In the genomic region with DNA sequence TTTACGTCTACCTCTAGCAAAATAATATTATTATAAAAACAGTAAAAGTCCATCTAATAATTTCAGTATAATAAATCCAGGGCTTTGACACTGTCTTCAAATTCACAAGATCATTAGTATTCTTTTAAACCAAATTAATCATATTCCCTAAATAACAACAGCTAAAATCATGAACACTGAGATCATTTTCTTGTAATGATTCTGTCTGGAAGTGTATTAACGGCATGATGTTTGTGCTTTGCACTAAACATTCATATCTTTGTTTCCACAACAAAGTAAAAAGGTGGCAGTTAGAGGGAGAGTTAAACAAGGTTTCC, we compare ENCODE assay signal across 7 cellular contexts. TPM values are rescaled to one million over a fixed set of nuclear protein-coding genes. Genes with fewer than 3 reads are reported as not detected.
DNase-seq lines count a peak whose midpoint lies in the region; ATAC-seq and TF ChIP-seq lines count a peak whose summit lies in the region.

No MANE protein-coding gene starts in this region.

- DNase-seq in HFFc6 (no peak), NCI-H82 treated with DMSO at 0.1 percent for 48 hours (lab: John Stamatoyannopoulos, UW; ENCODE audit: unreplicated experiment) (no peak), head of caudate nucleus (no peak), amygdala (lab: John Stamatoyannopoulos, UW) (no peak)
- DNase-seq in stimulated activated naive B cell treated with anti-CD40 and anti-IgM and Interleukin-4, amounts not matched to agents 10 μg/mL and 1 μg/mL and 100 μg/mL, for 72 hours = no peak

- H3K4me1 Mint-ChIP-seq in HFFc6 (ENCODE audit: low read depth) = peaks cover 53% of the 10 kb centered on the region
- peaks cover 73% of the 10 kb centered on the region for H3K4me1 Mint-ChIP-seq in activated naive CD8-positive, alpha-beta T cell (ENCODE audit: low read depth)
- H3K4me1 Mint-ChIP-seq in stimulated activated naive B cell treated with anti-CD40 and anti-IgM and Interleukin-4, amounts not matched to agents 10 μg/mL and 1 μg/mL and 100 μg/mL, for 72 hours = peaks cover 18 to 41% of the 10 kb centered on the region in 2 donors

- H3K27me3 Mint-ChIP-seq in HFFc6 (ENCODE audit: insufficient read depth) = no peaks in the 10 kb centered on the region
- no peaks in the 10 kb centered on the region for H3K27me3 Mint-ChIP-seq in activated naive CD8-positive, alpha-beta T cell
- no peaks in the 10 kb centered on the region for H3K27me3 Mint-ChIP-seq in stimulated activated naive B cell treated with anti-CD40 and anti-IgM and Interleukin-4, amounts not matched to agents 10 μg/mL and 1 μg/mL and 100 μg/mL, for 72 hours

- no peak for ATAC-seq in stimulated activated naive B cell treated with anti-CD40 and anti-IgM and Interleukin-4, amounts not matched to agents 10 μg/mL and 1 μg/mL and 100 μg/mL, for 72 hours (replicated peaks)

- peak overlapping the region; percentile 79 for H3K4me3 Mint-ChIP-seq in HFFc6
- H3K4me3 Mint-ChIP-seq in activated naive CD8-positive, alpha-beta T cell = peak overlapping the region; percentile 98
- peak overlapping the region; percentile 87 to 88 for H3K4me3 Mint-ChIP-seq in stimulated activated naive B cell treated with anti-CD40 and anti-IgM and Interleukin-4, amounts not matched to agents 10 μg/mL and 1 μg/mL and 100 μg/mL, for 72 hours

- H3K4me3 ChIP-seq in iPS-20b (ENCODE audit: low read length) = peak overlapping the region; percentile 62

- intact Hi-C loops in head of caudate nucleus (cut with DNase I) = no loop called here

- H3K36me3 ChIP-seq in iPS-20b (ENCODE audit: insufficient read depth, low read depth, low read length) = no peaks in the 10 kb centered on the region

- TF ChIP-seq CTCF in HFFc6 (IDR thresholded peaks at IDR 0.05) = no peak

- no peak overlapping the region for H3K27ac ChIP-seq in iPS-20b (ENCODE audit: low read length)

- H3K9me3 Mint-ChIP-seq in HFFc6 = no peaks in the 10 kb centered on the region
- H3K9me3 Mint-ChIP-seq in activated naive CD8-positive, alpha-beta T cell (ENCODE audit: low read depth) = no peaks in the 10 kb centered on the region
- no peaks in the 10 kb centered on the region for H3K9me3 Mint-ChIP-seq in stimulated activated naive B cell treated with anti-CD40 and anti-IgM and Interleukin-4, amounts not matched to agents 10 μg/mL and 1 μg/mL and 100 μg/mL, for 72 hours

- H3K27me3 ChIP-seq in iPS-20b (ENCODE audit: insufficient read depth, low read length) = peaks cover 36% of the 10 kb centered on the region

- H3K9ac ChIP-seq in iPS-20b (ENCODE audit: low read depth, low read length) = peak overlapping the region; percentile 67; the same call in 1 of the 2 replicates

- H3K9me3 ChIP-seq in iPS-20b (ENCODE audit: insufficient read depth, low read depth, low read length) = no peaks in the 10 kb centered on the region

- H3K36me3 Mint-ChIP-seq in HFFc6 (ENCODE audit: low read depth) = no peaks in the 10 kb centered on the region
- H3K36me3 Mint-ChIP-seq in activated naive CD8-positive, alpha-beta T cell = peaks cover 2% of the 10 kb centered on the region
- H3K36me3 Mint-ChIP-seq in stimulated activated naive B cell treated with anti-CD40 and anti-IgM and Interleukin-4, amounts not matched to agents 10 μg/mL and 1 μg/mL and 100 μg/mL, for 72 hours = peaks cover 0 to 3% of the 10 kb centered on the region in 2 donors

- H3K4me1 ChIP-seq in iPS-20b (ENCODE audit: insufficient read depth, low read length) = peaks cover 7% of the 10 kb centered on the region; the same call in 1 of the 2 replicates

- H3K27ac Mint-ChIP-seq in HFFc6 = peak overlapping the region; percentile 94
- peak overlapping the region; percentile 99 for H3K27ac Mint-ChIP-seq in activated naive CD8-positive, alpha-beta T cell
- peak overlapping the region; percentile 98 for H3K27ac Mint-ChIP-seq in stimulated activated naive B cell treated with anti-CD40 and anti-IgM and Interleukin-4, amounts not matched to agents 10 μg/mL and 1 μg/mL and 100 μg/mL, for 72 hours

RNA-seq across cellular contexts. Expression of gene HIVEP2, which starts 18.8 kb away (rescaled TPM):
- 10 to 100 TPM; 14.0 to 19.5 (median 17.1) TPM for total RNA-seq in HFFc6 (2021; fragmentation: NEBNext Ultra II Directional; extraction: Animal tissue kit (Norgen Biotek cat#: 25700))
